15 cellular contexts compared by ENCODE assay signal in genomic region chr12:111247083-111247783, GRCh38.
DNase-seq lines count a peak whose midpoint lies in the region; ATAC-seq and TF ChIP-seq lines count a peak whose summit lies in the region.
"Had no signal": no experiment of that assay in that cellular context is flagged by ENCODE, and none has a peak within 500 bp of the region (broad histone marks: within the 10 kb centered on the region; RNA-seq: fewer than 3 reads in every experiment).

No MANE protein-coding gene starts in this region.

- H3K27me3 ChIP-seq in heart left ventricle (peaks cover 0 to 3% (median 0%) of the 10 kb centered on the region in 9 donors), left ventricle myocardium inferior (ENCODE audit: low read depth) (peaks cover 24% of the 10 kb centered on the region), HL-60 (ENCODE audit: insufficient read depth, poor library complexity, severe bottlenecking) (no peaks in the 10 kb centered on the region), neuronal stem cell (ENCODE audit: control insufficient read depth in 3 of 3, insufficient read depth in 3 of 3, low read depth in 1 of 3, low read length in 3 of 3) (no peaks in the 10 kb centered on the region), hepatocyte (no peaks in the 10 kb centered on the region)
- H3K27me3 ChIP-seq: BLaER1 treated with 17β-estradiol and CSF1 and Interleukin-3, amounts not matched to agents 10 nM and 100 nM had no signal

- WGBS in heart left ventricle, 4 donors = 65 to 73% (median 68%) methylated on average over 16 to 17 of the region's 17 CpGs
- WGBS in neuronal stem cell (ENCODE audit: extremely low coverage in 2 of 2, insufficient read length in 2 of 2, insufficient replicate concordance in 1 of 2), 2 donors = no CpG with 5 or more reads among the region's 17 CpGs
- 93% methylated on average over 17 of the region's 17 CpGs for WGBS in hepatocyte (ENCODE audit: low lambda C conversion rate, missing lambda C conversion rate)

- intact Hi-C loops in heart left ventricle (cut with DNase I) = no loop called here
- intact Hi-C loops in left ventricle myocardium inferior (cut with micrococcal nuclease) = no loop called here
- intact Hi-C loops in left ventricle myocardium superior (cut with micrococcal nuclease) = no loop called here

- H3K4me2 ChIP-seq in neuronal stem cell (ENCODE audit: insufficient read depth, low read length, poor library complexity, severe bottlenecking) (no peak overlapping the region), hepatocyte (no peak overlapping the region)
- H3K4me2 ChIP-seq: BLaER1 treated with 17β-estradiol and CSF1 and Interleukin-3, amounts not matched to agents 10 nM and 100 nM had no signal

- H3K9me2 ChIP-seq in hepatocyte (replicated peaks; ENCODE audit: insufficient read depth) = no peaks in the 10 kb centered on the region

- H4K8ac ChIP-seq in neuronal stem cell (ENCODE audit: low read depth, low read length) = no peak overlapping the region

- H3K14ac ChIP-seq in neuronal stem cell (ENCODE audit: low read length) = peak overlapping the region; percentile 21

- H2AK5ac ChIP-seq in neuronal stem cell (ENCODE audit: low read depth, low read length) = no peak overlapping the region

- H2BK120ac ChIP-seq in neuronal stem cell (ENCODE audit: low read depth, low read length) = no peak overlapping the region

- H4K20me1 ChIP-seq in hepatocyte (ENCODE audit: insufficient read depth, poor library complexity, severe bottlenecking) = no peaks in the 10 kb centered on the region
- H4K20me1 ChIP-seq: BLaER1 treated with 17β-estradiol and CSF1 and Interleukin-3, amounts not matched to agents 10 nM and 100 nM had no signal

- no peak overlapping the region for H3K23ac ChIP-seq in neuronal stem cell (ENCODE audit: low read depth, low read length, poor library complexity)

- no peaks in the 10 kb centered on the region for H3K79me2 ChIP-seq in hepatocyte

- H3K18ac ChIP-seq in neuronal stem cell (ENCODE audit: low read length) = peak overlapping the region; percentile 6

- H3K9me3 ChIP-seq in heart left ventricle (peaks cover 0 to 25% (median 0%) of the 10 kb centered on the region in 12 donors), left ventricle myocardium inferior (replicated peaks) (peaks cover 28% of the 10 kb centered on the region), neuronal stem cell (replicated peaks in 1 of 2; ENCODE audit: control insufficient read depth in 2 of 2, insufficient read depth in 1 of 2, low read depth in 1 of 2, low read length in 2 of 2) (peaks cover 0 to 2% of the 10 kb centered on the region in 2 donors), hepatocyte (ENCODE audit: low read depth) (no peaks in the 10 kb centered on the region)

- peak in 2 of 5 donors; percentile 12 to 32 for DNase-seq in heart left ventricle
- DNase-seq in left ventricle myocardium inferior = no peak
- no peak for DNase-seq in HL-60 (ENCODE audit: low read depth in 1 of 2, low spot score in 1 of 2)
- DNase-seq in left ventricle myocardium superior = peak; percentile 30
- no peak for DNase-seq in neuronal stem cell (ENCODE audit: low spot score)
- DNase-seq in hepatocyte (ENCODE audit: low spot score) = no peak
- DNase-seq in pons (ENCODE audit: low spot score) = no peak
- DNase-seq: Calu3; CD8-positive, alpha-beta T cell; DMS79 treated with DMSO at 0.1 percent for 48 hours; GF-D8; GOT3; H7 had no signal

- no peaks in the 10 kb centered on the region for H3K36me3 ChIP-seq in heart left ventricle
- no peaks in the 10 kb centered on the region for H3K36me3 ChIP-seq in left ventricle myocardium inferior
- no peaks in the 10 kb centered on the region for H3K36me3 ChIP-seq in neuronal stem cell (replicated peaks in 1 of 2; ENCODE audit: control insufficient read depth in 2 of 2, insufficient read depth in 2 of 2, low read length in 2 of 2)
- no peaks in the 10 kb centered on the region for H3K36me3 ChIP-seq in hepatocyte (replicated peaks; ENCODE audit: insufficient read depth, low read depth)
- H3K36me3 ChIP-seq: BLaER1 treated with 17β-estradiol and CSF1 and Interleukin-3, amounts not matched to agents 10 nM and 100 nM had no signal

- H2BK15ac ChIP-seq in neuronal stem cell (ENCODE audit: low read length) = no peak overlapping the region

- peak overlapping the region; percentile 65 for H3K9ac ChIP-seq in neuronal stem cell (ENCODE audit: low read depth, low read length, poor library complexity)
- H3K9ac ChIP-seq: BLaER1 treated with 17β-estradiol and CSF1 and Interleukin-3, amounts not matched to agents 10 nM and 100 nM had no signal

- H3K79me1 ChIP-seq in neuronal stem cell (ENCODE audit: low read depth, low read length) = no peaks in the 10 kb centered on the region

- ATAC-seq in heart left ventricle (peak; percentile 67 to 94 (median 85)), left ventricle myocardium superior (peak; percentile 87)
- ATAC-seq: CD8-positive, alpha-beta T cell; HCT116 had no signal

- H3K4me1 ChIP-seq in heart left ventricle = peaks cover 0 to 8% (median 0%) of the 10 kb centered on the region in 12 donors
- peaks cover 10% of the 10 kb centered on the region for H3K4me1 ChIP-seq in left ventricle myocardium inferior
- H3K4me1 ChIP-seq in neuronal stem cell (ENCODE audit: control insufficient read depth in 2 of 2, insufficient read depth in 1 of 2, low read depth in 1 of 2, low read length in 2 of 2) = peaks cover 5 to 17% of the 10 kb centered on the region in 2 donors
- H3K4me1 ChIP-seq in hepatocyte (ENCODE audit: insufficient read depth) = no peaks in the 10 kb centered on the region

- peak overlapping the region in 3 of 12 donors; percentile 9 to 31 (median 10) for H3K27ac ChIP-seq in heart left ventricle
- H3K27ac ChIP-seq in left ventricle myocardium inferior (replicated peaks) = no peak overlapping the region
- H3K27ac ChIP-seq in HL-60 (replicated peaks) = peak overlapping the region; percentile 54; the same call in 1 of the 2 replicates
- H3K27ac ChIP-seq in neuronal stem cell (replicated peaks; ENCODE audit: low read length) = no peak overlapping the region
- no peak overlapping the region for H3K27ac ChIP-seq in hepatocyte
- H3K27ac ChIP-seq: BLaER1 treated with 17β-estradiol and CSF1 and Interleukin-3, amounts not matched to agents 10 nM and 100 nM had no signal

- H3K4me3 ChIP-seq in heart left ventricle = no peak overlapping the region
- H3K4me3 ChIP-seq in left ventricle myocardium inferior = no peak overlapping the region
- no peak overlapping the region for H3K4me3 ChIP-seq in HL-60 (replicated peaks; ENCODE audit: insufficient read depth, low read length)
- no peak overlapping the region for H3K4me3 ChIP-seq in neuronal stem cell (ENCODE audit: low read length in 2 of 2)
- no peak overlapping the region for H3K4me3 ChIP-seq in hepatocyte
- H3K4me3 ChIP-seq: BLaER1 treated with 17β-estradiol and CSF1 and Interleukin-3, amounts not matched to agents 10 nM and 100 nM had no signal

- H3K4ac ChIP-seq in neuronal stem cell (ENCODE audit: low read length) = no peak overlapping the region

- no peak for TF ChIP-seq POLR2A in heart left ventricle (IDR thresholded peaks at IDR 0.05)

- H2AFZ ChIP-seq in neuronal stem cell (ENCODE audit: low read length) (no peak overlapping the region), hepatocyte (no peak overlapping the region)

- TF ChIP-seq CTCF in heart left ventricle (IDR thresholded peaks at IDR 0.05) (no peak), left ventricle myocardium inferior (IDR thresholded peaks at IDR 0.05; ENCODE audit: borderline replicate concordance) (no peak), HL-60 (IDR thresholded peaks at IDR 0.05; ENCODE audit: insufficient read depth, low read length) (no peak), hepatocyte (IDR thresholded peaks at IDR 0.05; ENCODE audit: poor library complexity) (no peak)

- no peak overlapping the region for H4K91ac ChIP-seq in neuronal stem cell (ENCODE audit: low read depth, low read length, poor library complexity)

- H2BK5ac ChIP-seq in neuronal stem cell (ENCODE audit: low read length) = no peak overlapping the region

- no peak overlapping the region for H2BK12ac ChIP-seq in neuronal stem cell (ENCODE audit: low read length)
